ENCODE assay signal across 18 cellular contexts in genomic region chr3:141996437-141996836, GRCh38.
A peak's percentile ranks its signal among the peaks of the same experiment; 100 is the strongest.
DNase-seq lines count a peak whose midpoint lies in the region; ATAC-seq, FAIRE-seq and TF ChIP-seq lines count a peak whose summit lies in the region.
"Had no signal": no experiment of that assay in that cellular context is flagged by ENCODE, and none has a peak within 500 bp of the region (broad histone marks: within the 10 kb centered on the region; RNA-seq: fewer than 3 reads in every experiment).

No MANE protein-coding gene starts in this region.

- H3K79me2 ChIP-seq in Karpas-422 (ENCODE audit: low read length): peaks cover 7% of the 10 kb centered on the region; the same call in 1 of the 2 replicates

- H3K9ac ChIP-seq in Karpas-422 (ENCODE audit: low read length): no peak overlapping the region

- H3K27ac ChIP-seq in Karpas-422 (ENCODE audit: low read length): no peak overlapping the region
- H3K27ac ChIP-seq: ascending aorta had no signal

- no peaks in the 10 kb centered on the region for H3K27me3 ChIP-seq in Karpas-422 (ENCODE audit: low read length)
- H3K27me3 ChIP-seq: ascending aorta, MG63 had no signal

- H3K9me3 ChIP-seq in Karpas-422 (ENCODE audit: low read length): no peaks in the 10 kb centered on the region
- H3K9me3 ChIP-seq: ascending aorta, MG63 had no signal

- no peaks in the 10 kb centered on the region for H3K9me3 Mint-ChIP-seq in natural killer cell
- H3K9me3 Mint-ChIP-seq: type B pancreatic cell had no signal

- H3K4me2 ChIP-seq in Karpas-422 (ENCODE audit: low read depth, low read length, poor library complexity, severe bottlenecking): no peak overlapping the region

- no peaks in the 10 kb centered on the region for H3K27me3 Mint-ChIP-seq in natural killer cell (ENCODE audit: low read depth in 2 of 2)
- H3K27me3 Mint-ChIP-seq: type B pancreatic cell had no signal

- H3K4me3 Mint-ChIP-seq in natural killer cell: no peak overlapping the region
- H3K4me3 Mint-ChIP-seq: type B pancreatic cell had no signal

- DNase-seq in H54 (ENCODE audit: insufficient read length, low spot score): no peak
- DNase-seq in Karpas-422: peak; percentile 21
- peak; percentile 49 for DNase-seq in kidney glomerular epithelial cell (lab: John Stamatoyannopoulos, UW)
- no peak for DNase-seq in NCI-H2171 (lab: John Stamatoyannopoulos, UW)
- DNase-seq in natural killer cell: no peak
- no peak for DNase-seq in NOMO-1 treated with DMSO at 0.1 percent for 48 hours (lab: John Stamatoyannopoulos, UW; ENCODE audit: unreplicated experiment)
- DNase-seq in hepatic stellate cell (ENCODE audit: low spot score): no peak
- DNase-seq: activated effector memory CD4-positive, alpha-beta T cell treated with anti-CD3 and anti-CD28 coated beads, Interleukin-2, amount 50 U/mL, for 16 hours; head of caudate nucleus; MG63; NCI-H1930; stimulated activated CD4-positive, alpha-beta T cell treated with anti-CD3 and anti-CD28 coated beads, Interleukin-4, amount 100 ng/mL, for 24 hours; SW 1271 had no signal

- peaks cover 11% of the 10 kb centered on the region for H3K4me1 ChIP-seq in Karpas-422 (ENCODE audit: low read length)
- H3K4me1 ChIP-seq: ascending aorta had no signal

- no peaks in the 10 kb centered on the region for H4K20me1 ChIP-seq in Karpas-422 (ENCODE audit: insufficient read depth, low read depth, low read length)

- TF ChIP-seq CTCF in natural killer cell (IDR thresholded peaks at IDR 0.05): no peak

- no peaks in the 10 kb centered on the region for H3K9me2 ChIP-seq in Karpas-422 (replicated peaks; ENCODE audit: insufficient read depth, low read length)

- peak overlapping the region in 1 of 2 donors; percentile 30 for H3K27ac Mint-ChIP-seq in natural killer cell
- H3K27ac Mint-ChIP-seq: type B pancreatic cell had no signal

- no peaks in the 10 kb centered on the region for H3K36me3 Mint-ChIP-seq in natural killer cell

- H3K36me3 ChIP-seq in Karpas-422 (ENCODE audit: insufficient read depth, low read length): no peaks in the 10 kb centered on the region
- H3K36me3 ChIP-seq: ascending aorta, MG63 had no signal

- peak; percentile 53 for ATAC-seq in GM18909 (IDR thresholded peaks at IDR 0.05; ENCODE audit: poor library complexity, unreplicated experiment)
- no peak for ATAC-seq in natural killer cell

- TF ChIP-seq POLR2A in H54 (IDR thresholded peaks at IDR 0.05; ENCODE audit: low read depth, low read length): no peak

- H3K4me1 Mint-ChIP-seq in natural killer cell: peaks cover 16 to 22% of the 10 kb centered on the region in 2 donors

- FAIRE-seq in H54 (lab: Jason Lieb, UNC): peak; percentile 62
- FAIRE-seq: colon, D721Med had no signal

- H2AFZ ChIP-seq in Karpas-422 (ENCODE audit: low read length): no peak overlapping the region

- intact Hi-C loops in natural killer cell (cut with micrococcal nuclease): no loop called here

- H3K4me3 ChIP-seq in Karpas-422 (ENCODE audit: low read length): no peak overlapping the region
- H3K4me3 ChIP-seq: ascending aorta, MG63 had no signal

Comparison
In these comparisons a context has a peak if more than half of its experiments do, and no peak if none do; other contexts are left out.
1. DNase-seq: peak in Karpas-422 (single experiment) and kidney glomerular epithelial cell (single experiment); none in H54 (single experiment), NCI-H2171 (single experiment), natural killer cell (single experiment), NOMO-1 treated with DMSO at 0.1 percent for 48 hours (single experiment) and hepatic stellate cell (single experiment).